In the genomic region with DNA sequence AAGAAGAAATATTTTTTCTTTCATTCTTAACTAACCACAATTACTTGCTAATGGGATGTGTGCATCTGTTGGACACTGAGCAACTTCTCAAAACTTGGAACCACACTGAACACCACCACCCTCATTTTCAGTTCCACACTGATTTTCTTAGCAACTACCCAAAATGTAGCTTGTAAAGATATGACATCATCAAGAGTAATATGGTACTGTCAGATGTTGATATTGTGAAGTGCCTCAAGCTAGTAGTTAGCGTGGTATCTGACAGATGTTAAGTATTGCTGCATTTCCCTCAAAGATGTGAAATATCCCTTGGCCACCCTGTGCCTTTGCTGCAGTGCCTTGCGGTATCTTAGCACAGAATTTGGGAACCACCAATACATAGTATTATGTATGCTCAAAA, we compare ENCODE assay signal across 10 cellular contexts. TPM values are rescaled to one million over a fixed set of nuclear protein-coding genes. Genes with fewer than 3 reads are reported as not detected.
A peak's percentile ranks its signal among the peaks of the same experiment; 100 is the strongest.
DNase-seq lines count a peak whose midpoint lies in the region; ATAC-seq and TF ChIP-seq lines count a peak whose summit lies in the region.
"Had no signal": no experiment of that assay in that cellular context is flagged by ENCODE, and none has a peak within 500 bp of the region (broad histone marks: within the 10 kb centered on the region; RNA-seq: fewer than 3 reads in every experiment).

No MANE protein-coding gene starts in this region.

- H3K27ac Mint-ChIP-seq in activated CD8-positive, alpha-beta memory T cell treated with anti-CD3 and anti-CD28 coated beads, Interleukin-2, amount 10 ng/mL, durations not matched to agents 7 days and 5 days: no peak overlapping the region
- no peak overlapping the region for H3K27ac Mint-ChIP-seq in WTC11

- H3K9ac ChIP-seq in fibroblast of lung (ENCODE audit: insufficient read depth, low read length): no peak overlapping the region

- ATAC-seq in GM18499 (IDR thresholded peaks at IDR 0.05; ENCODE audit: insufficient read depth, unreplicated experiment): peak; percentile 89
- ATAC-seq in GM21526 (IDR thresholded peaks at IDR 0.05; ENCODE audit: low FRiP score, unreplicated experiment): peak; percentile 87
- peak; percentile 84 for ATAC-seq in HG03442 (IDR thresholded peaks at IDR 0.05; ENCODE audit: unreplicated experiment)
- no peak for ATAC-seq in activated CD8-positive, alpha-beta memory T cell treated with anti-CD3 and anti-CD28 coated beads, Interleukin-2, amount 10 ng/mL, durations not matched to agents 7 days and 5 days
- ATAC-seq in WTC11: no peak

- H3K27me3 Mint-ChIP-seq in activated CD8-positive, alpha-beta memory T cell treated with anti-CD3 and anti-CD28 coated beads, Interleukin-2, amount 10 ng/mL, durations not matched to agents 7 days and 5 days: no peaks in the 10 kb centered on the region
- H3K27me3 Mint-ChIP-seq in WTC11 (ENCODE audit: low read depth): peaks cover 9% of the 10 kb centered on the region

- H3K27ac ChIP-seq in fibroblast of lung (ENCODE audit: insufficient read depth, low read length): no peak overlapping the region
- H3K27ac ChIP-seq: RWPE1 had no signal

- H3K27me3 ChIP-seq in fibroblast of lung (ENCODE audit: control insufficient read depth, insufficient read depth, low read length): no peaks in the 10 kb centered on the region

- H3K4me3 ChIP-seq in fibroblast of lung (replicated peaks in 1 of 4; ENCODE audit: control extremely low read depth in 1 of 4, insufficient read depth in 1 of 4, low read depth in 3 of 4, low read length in 4 of 4): no peak overlapping the region

- H3K36me3 Mint-ChIP-seq in activated CD8-positive, alpha-beta memory T cell treated with anti-CD3 and anti-CD28 coated beads, Interleukin-2, amount 10 ng/mL, durations not matched to agents 7 days and 5 days: peaks cover 66% of the 10 kb centered on the region
- H3K36me3 Mint-ChIP-seq in WTC11: no peaks in the 10 kb centered on the region

- peaks cover 64% of the 10 kb centered on the region for H3K4me1 Mint-ChIP-seq in activated CD8-positive, alpha-beta memory T cell treated with anti-CD3 and anti-CD28 coated beads, Interleukin-2, amount 10 ng/mL, durations not matched to agents 7 days and 5 days
- H3K4me1 Mint-ChIP-seq in WTC11: peaks cover 14% of the 10 kb centered on the region

- peaks cover 11% of the 10 kb centered on the region for H3K4me1 ChIP-seq in fibroblast of lung (ENCODE audit: control insufficient read depth, extremely low read depth, insufficient read depth, low read length)

- no peak overlapping the region for H3K4me3 Mint-ChIP-seq in activated CD8-positive, alpha-beta memory T cell treated with anti-CD3 and anti-CD28 coated beads, Interleukin-2, amount 10 ng/mL, durations not matched to agents 7 days and 5 days
- H3K4me3 Mint-ChIP-seq in WTC11: no peak overlapping the region

- TF ChIP-seq CTCF in fibroblast of lung (conservative IDR thresholded peaks at IDR 0.05 in 1 of 2, IDR thresholded peaks at IDR 0.05 in 1 of 2; ENCODE audit: low read depth in 1 of 2, low read length in 2 of 2) (no peak), WTC11 (IDR thresholded peaks at IDR 0.05) (no peak)

- H4K20me1 ChIP-seq in fibroblast of lung (ENCODE audit: control insufficient read depth, extremely low read depth, insufficient read depth, low read length): no peaks in the 10 kb centered on the region

- H3K9me3 Mint-ChIP-seq in activated CD8-positive, alpha-beta memory T cell treated with anti-CD3 and anti-CD28 coated beads, Interleukin-2, amount 10 ng/mL, durations not matched to agents 7 days and 5 days (ENCODE audit: low read depth): no peaks in the 10 kb centered on the region
- no peaks in the 10 kb centered on the region for H3K9me3 Mint-ChIP-seq in WTC11

- peaks cover 3% of the 10 kb centered on the region for H3K36me3 ChIP-seq in fibroblast of lung (ENCODE audit: control insufficient read depth, insufficient read depth, low read length)

- no peaks in the 10 kb centered on the region for H3K9me3 ChIP-seq in fibroblast of lung (ENCODE audit: control insufficient read depth, insufficient read depth, low read depth, low read length)

- H2AFZ ChIP-seq in fibroblast of lung (ENCODE audit: low read length): no peak overlapping the region

- peak; percentile 33 to 48 for DNase-seq in fibroblast of lung (ENCODE audit: low read depth in 2 of 2)
- no peak for DNase-seq in activated CD8-positive, alpha-beta memory T cell treated with anti-CD3 and anti-CD28 coated beads, Interleukin-2, amount 10 ng/mL, durations not matched to agents 7 days and 5 days
- no peak for DNase-seq in middle frontal gyrus (ENCODE audit: extremely low spot score, low spot score)
- DNase-seq in nucleus accumbens (lab: John Stamatoyannopoulos, UW): no peak
- DNase-seq in WTC11 (ENCODE audit: low spot score): no peak
- DNase-seq: activated naive CD4-positive, alpha-beta T cell treated with Interleukin-2 at 50 U/mL for 16 hours had no signal

- POLR2A ChIA-PET in WTC11 (lab: Charles Lee): no interaction called here

- H3K79me2 ChIP-seq in fibroblast of lung (ENCODE audit: control insufficient read depth, insufficient read depth, low read length): peaks cover 22% of the 10 kb centered on the region

- CTCF ChIA-PET in activated CD8-positive, alpha-beta memory T cell treated with anti-CD3 and anti-CD28 coated beads, Interleukin-2, amount 10 ng/mL, durations not matched to agents 7 days and 5 days (lab: Charles Lee): no interaction called here
- CTCF ChIA-PET in WTC11 (lab: Charles Lee): interaction anchor here (1.3 kb wide), 1 partner anchor 12 kb away, joined by 3 read pairs; no protein-coding TSS in a partner anchor

- no peak overlapping the region for H3K4me2 ChIP-seq in fibroblast of lung (ENCODE audit: extremely low read depth, insufficient read depth, low read length)

TF ChIP-seq in WTC11, 78 proteins besides CTCF, POLR2A, EP300 and RAD21:
- no peak for TF ChIP-seq ATF2 (CRISPR knock-in tag; IDR thresholded peaks at IDR 0.05; ENCODE audit: borderline replicate concordance, low read depth)

RNA-seq across cellular contexts. Expression of gene RFTN1, which starts 9.3 kb away (rescaled TPM):
- total RNA-seq in fibroblast of lung (26.7 and 35.5 TPM in 2 replicates), WTC11 (2021) (2.7 to 3.8 TPM (median 3.2 TPM) in 3 replicates)
- 35.1 and 36.2 TPM in 2 replicates for polyA plus RNA-seq in fibroblast of lung
- polyA plus RNA-seq in fibroblast of lung (2012): 35.3 and 39.4 TPM in 2 replicates
- polyA minus RNA-seq in fibroblast of lung (ENCODE audit: low replicate concordance): 59.6 and 67.6 TPM in 2 replicates
- 10 to 100 TPM; 78.0 to 96.7 TPM for total RNA-seq in activated CD8-positive, alpha-beta memory T cell treated with anti-CD3 and anti-CD28 coated beads, Interleukin-2, amount 10 ng/mL, durations not matched to agents 7 days and 5 days

Comparison
In these comparisons a context has a peak if more than half of its experiments do, and no peak if none do; other contexts are left out.
1. ATAC-seq: peak in GM18499 (single experiment), GM21526 (single experiment) and HG03442 (single experiment); none in activated CD8-positive, alpha-beta memory T cell treated with anti-CD3 and anti-CD28 coated beads, Interleukin-2, amount 10 ng/mL, durations not matched to agents 7 days and 5 days (single experiment) and WTC11 (single experiment).
2. DNase-seq: peak in fibroblast of lung (2 of 2); none in activated CD8-positive, alpha-beta memory T cell treated with anti-CD3 and anti-CD28 coated beads, Interleukin-2, amount 10 ng/mL, durations not matched to agents 7 days and 5 days (single experiment), middle frontal gyrus (single experiment), nucleus accumbens (0 of 56) and WTC11 (single experiment).